ENCODE assay signal across 10 cellular contexts in genomic region chr1:2067393-2067792, GRCh38. TPM values are rescaled to one million over a fixed set of nuclear protein-coding genes. Genes with fewer than 3 reads are reported as not detected.
"Had no signal": no experiment of that assay in that cellular context is flagged by ENCODE, and none has a peak within 500 bp of the region (broad histone marks: within the 10 kb centered on the region; RNA-seq: fewer than 3 reads in every experiment).

No MANE protein-coding gene starts in this region.

- H3K9me3 Mint-ChIP-seq: IgD-negative memory B cell had no signal

- H3K9ac ChIP-seq: GM23248, KMS-11 had no signal

- H3K9me3 ChIP-seq: HAP-1 had no signal

- ATAC-seq: HCT116 had no signal

- H3K36me3 ChIP-seq: HAP-1 had no signal

- H3K4me2 ChIP-seq: KMS-11 had no signal

- H3K4me1 ChIP-seq: HAP-1 had no signal

- DNase-seq: GM23248, GOT3, H7, HFFc6, KBM-7 had no signal

- H3K27ac ChIP-seq: GM23248, KMS-11 had no signal

- H2AFZ ChIP-seq: GM23248 had no signal

- H3K4me3 Mint-ChIP-seq: HFFc6, IgD-negative memory B cell had no signal

- H3K4me3 ChIP-seq: GM23248, HAP-1 had no signal

- H3K27ac Mint-ChIP-seq: HFFc6, IgD-negative memory B cell had no signal

- H3K27me3 Mint-ChIP-seq: IgD-negative memory B cell had no signal

RNA-seq across cellular contexts. Expression of gene GABRD, which starts 48.2 kb away (rescaled TPM):
- total RNA-seq: GM23248, HFFc6, HT-29 had no signal
- polyA plus RNA-seq: GM23248, IgD-negative memory B cell had no signal
